12 cellular contexts compared by ENCODE assay signal in the genomic region with DNA sequence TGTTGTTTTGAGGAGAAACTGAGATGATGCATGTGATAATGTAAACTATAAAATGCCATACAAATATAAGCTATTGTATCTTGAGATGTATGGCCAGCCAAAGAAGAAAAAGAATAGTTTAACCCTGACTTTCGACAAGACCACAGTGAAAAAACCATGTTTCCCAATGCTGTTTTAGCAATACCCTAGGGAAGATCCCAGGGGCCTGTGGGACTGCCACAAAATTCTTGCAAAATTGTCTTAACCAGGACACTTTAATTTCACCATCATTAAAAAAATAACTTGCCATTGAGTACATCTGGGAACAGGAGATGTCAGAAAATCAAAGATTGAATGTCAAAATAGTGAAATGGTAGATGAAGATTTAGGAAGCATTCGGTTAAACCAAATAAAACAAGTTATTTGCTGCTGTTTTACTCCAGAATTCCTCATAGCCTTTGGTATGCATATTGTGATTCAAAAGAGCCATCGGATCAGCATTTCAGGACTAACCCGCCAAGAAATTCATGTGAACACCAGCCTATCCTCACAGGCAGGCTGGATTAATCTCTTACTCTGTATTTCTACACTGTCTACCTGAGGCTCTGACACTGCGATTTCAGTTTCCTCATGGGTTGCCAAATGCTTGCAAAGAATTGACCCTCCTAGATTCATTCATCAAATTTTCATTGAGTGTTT. TPM values are rescaled to one million over a fixed set of nuclear protein-coding genes. Genes with fewer than 3 reads are reported as not detected.
DNase-seq lines count a peak whose midpoint lies in the region; ATAC-seq and TF ChIP-seq lines count a peak whose summit lies in the region.
"Had no signal": no experiment of that assay in that cellular context is flagged by ENCODE, and none has a peak within 500 bp of the region (broad histone marks: within the 10 kb centered on the region; RNA-seq: fewer than 3 reads in every experiment).

No MANE protein-coding gene starts in this region.

- H3K9ac ChIP-seq in iPS-18a (ENCODE audit: low read length) (no peak overlapping the region), colonic mucosa (ENCODE audit: low read depth in 2 of 2, low read length in 2 of 2) (no peak overlapping the region)

- CTCF ChIA-PET in CD4-positive, alpha-beta T cell (lab: Charles Lee) = no interaction called here
- CTCF ChIA-PET in T-cell (lab: Charles Lee) = no interaction called here

- POLR2A ChIA-PET in CD4-positive, alpha-beta T cell (lab: Charles Lee) = no interaction called here
- POLR2A ChIA-PET in T-cell (lab: Charles Lee) = no interaction called here

- H3K27ac Mint-ChIP-seq in CD4-positive, alpha-beta T cell = no peak overlapping the region
- peak overlapping the region in 1 of 2 donors; percentile 56 for H3K27ac Mint-ChIP-seq in T-cell

- peaks cover 7% of the 10 kb centered on the region for H3K27me3 Mint-ChIP-seq in CD4-positive, alpha-beta T cell
- peaks cover 7 to 12% of the 10 kb centered on the region in 2 donors for H3K27me3 Mint-ChIP-seq in T-cell

- no peaks in the 10 kb centered on the region for H3K27me3 ChIP-seq in CD4-positive, alpha-beta T cell (ENCODE audit: control insufficient read depth, insufficient read depth, low read length)
- peaks cover 19% of the 10 kb centered on the region for H3K27me3 ChIP-seq in iPS-18a (ENCODE audit: control insufficient read depth, insufficient read depth, low read length)
- no peaks in the 10 kb centered on the region for H3K27me3 ChIP-seq in gastrocnemius medialis
- H3K27me3 ChIP-seq in colonic mucosa = no peaks in the 10 kb centered on the region
- H3K27me3 ChIP-seq: cardiac muscle cell had no signal

- in situ Hi-C loops in gastrocnemius medialis (cut with MboI; ENCODE audit: low sequenced_read_pairs in 4 of 4) = loop anchor here in 2 of 4 donors (25.0 kb wide), 2 partner anchors 802 to 977 kb away; no protein-coding TSS in a partner anchor

- no peaks in the 10 kb centered on the region for H3K36me3 ChIP-seq in iPS-18a (ENCODE audit: control insufficient read depth, low read depth, low read length)
- no peaks in the 10 kb centered on the region for H3K36me3 ChIP-seq in gastrocnemius medialis
- H3K36me3 ChIP-seq in colonic mucosa = no peaks in the 10 kb centered on the region
- H3K36me3 ChIP-seq: cardiac muscle cell had no signal

- TF ChIP-seq POLR2A in gastrocnemius medialis (IDR thresholded peaks at IDR 0.05) = no peak

- no peak for TF ChIP-seq CTCF in CD4-positive, alpha-beta T cell (IDR thresholded peaks at IDR 0.05)
- no peak for TF ChIP-seq CTCF in gastrocnemius medialis (IDR thresholded peaks at IDR 0.05 in 4 of 5, conservative IDR thresholded peaks at IDR 0.05 in 1 of 5)
- no peak for TF ChIP-seq CTCF in colonic mucosa (IDR thresholded peaks at IDR 0.05)

- no peak for DNase-seq in CD4-positive, alpha-beta T cell
- DNase-seq in T-cell (no peak), gastrocnemius medialis (peak in 1 of 2 donors; percentile 39), colonic mucosa (no peak), SIG-M5 (lab: John Stamatoyannopoulos, UW) (no peak)
- DNase-seq: CD8-positive, alpha-beta memory T cell; mucosa of descending colon; NCI-H1048 had no signal

- H3K4me1 ChIP-seq in iPS-18a (ENCODE audit: control insufficient read depth, low read depth, low read length) (peaks cover 20% of the 10 kb centered on the region), gastrocnemius medialis (peaks cover 9 to 19% of the 10 kb centered on the region in 2 donors), colonic mucosa (no peaks in the 10 kb centered on the region)

- H3K27ac ChIP-seq in CD4-positive, alpha-beta T cell (ENCODE audit: low read depth, low read length) = no peak overlapping the region
- no peak overlapping the region for H3K27ac ChIP-seq in iPS-18a (ENCODE audit: low read length)
- peak overlapping the region; percentile 78 to 87 (median 80) for H3K27ac ChIP-seq in gastrocnemius medialis
- H3K27ac ChIP-seq in colonic mucosa = no peak overlapping the region
- H3K27ac ChIP-seq: cardiac muscle cell had no signal

- intact Hi-C loops in CD4-positive, alpha-beta T cell (cut with DNase I, micrococcal nuclease) = no loop called here
- intact Hi-C loops in gastrocnemius medialis (cut with DNase I; ENCODE audit: low total_unique reads) (no loop called here), colonic mucosa (cut with DNase I) (no loop called here)

- H3K36me3 Mint-ChIP-seq in CD4-positive, alpha-beta T cell (ENCODE audit: low read depth) = no peaks in the 10 kb centered on the region
- H3K36me3 Mint-ChIP-seq in T-cell = no peaks in the 10 kb centered on the region

- peak overlapping the region; percentile 25 for H3K4me3 Mint-ChIP-seq in CD4-positive, alpha-beta T cell
- H3K4me3 Mint-ChIP-seq in T-cell = peak overlapping the region; percentile 53 to 72 (median 69)

- ATAC-seq in CD4-positive, alpha-beta T cell (ENCODE audit: poor library complexity) = no peak
- ATAC-seq in T-cell (replicated peaks in 1 of 4) (no peak), gastrocnemius medialis (peak; percentile 28 to 32), GM18511 (IDR thresholded peaks at IDR 0.05; ENCODE audit: unreplicated experiment) (no peak), HG02571 (IDR thresholded peaks at IDR 0.05; ENCODE audit: unreplicated experiment) (no peak)

- H3K4me3 ChIP-seq in iPS-18a (ENCODE audit: low read length) = peak overlapping the region; percentile 19
- no peak overlapping the region for H3K4me3 ChIP-seq in gastrocnemius medialis
- H3K4me3 ChIP-seq in colonic mucosa = no peak overlapping the region
- H3K4me3 ChIP-seq: cardiac muscle cell, mucosa of descending colon had no signal

- H3K9me3 ChIP-seq in CD4-positive, alpha-beta T cell (ENCODE audit: control insufficient read depth, low read length) = no peaks in the 10 kb centered on the region
- H3K9me3 ChIP-seq in iPS-18a (ENCODE audit: control insufficient read depth, low read depth, low read length) = no peaks in the 10 kb centered on the region
- H3K9me3 ChIP-seq in gastrocnemius medialis = no peaks in the 10 kb centered on the region
- H3K9me3 ChIP-seq in colonic mucosa = no peaks in the 10 kb centered on the region
- H3K9me3 ChIP-seq: mucosa of descending colon had no signal

- H3K9me3 Mint-ChIP-seq in CD4-positive, alpha-beta T cell = no peaks in the 10 kb centered on the region
- H3K9me3 Mint-ChIP-seq in T-cell = no peaks in the 10 kb centered on the region
- H3K9me3 Mint-ChIP-seq: CD8-positive, alpha-beta memory T cell had no signal

- H3K4me1 Mint-ChIP-seq in CD4-positive, alpha-beta T cell (ENCODE audit: low read depth) = no peaks in the 10 kb centered on the region
- H3K4me1 Mint-ChIP-seq in T-cell = peaks cover 13 to 19% (median 13%) of the 10 kb centered on the region in 3 donors

RNA-seq across cellular contexts. Expression of a gene that starts 49.0 kb away (rescaled TPM):
- total RNA-seq in CD4-positive, alpha-beta T cell = 100 to 1,000 TPM; 159 to 166 TPM
- total RNA-seq in T-cell (100 to 1,000 TPM; 107 to 150 (median 123) TPM), gastrocnemius medialis (10 to 100 TPM; 47.9 to 68.9 (median 58.7) TPM), colonic mucosa (10 to 100 TPM; 77.0 to 99.0 TPM)

Comparison
In these comparisons a context has a peak if more than half of its experiments do, and no peak if none do; other contexts are left out.
1. ATAC-seq: peak in gastrocnemius medialis (2 of 2); none in CD4-positive, alpha-beta T cell (single experiment), T-cell (0 of 4), GM18511 (single experiment) and HG02571 (single experiment).
2. H3K27ac ChIP-seq: peak in gastrocnemius medialis (4 of 4); none in CD4-positive, alpha-beta T cell (single experiment), iPS-18a (single experiment) and colonic mucosa (single experiment).